In genomic region chr1:119906927-119907652, GRCh38 we compare ENCODE assay signal across 29 cellular contexts. TPM values are rescaled to one million over a fixed set of nuclear protein-coding genes. Genes with fewer than 3 reads are reported as not detected.
"Had no signal": no experiment of that assay in that cellular context is flagged by ENCODE, and none has a peak within 500 bp of the region (broad histone marks: within the 10 kb centered on the region; RNA-seq: fewer than 3 reads in every experiment).

No MANE protein-coding gene starts in this region.

- H3K27ac ChIP-seq: adrenal gland, body of pancreas, colonic mucosa, epithelial cell of prostate, gastrocnemius medialis, parathyroid adenoma, suprapubic skin, tibial artery had no signal

- H3K27ac Mint-ChIP-seq: activated CD4-positive, alpha-beta memory T cell treated with anti-CD3 and anti-CD28 coated beads, Interleukin-2, amount 10 ng/mL, durations not matched to agents 7 days and 5 days; activated CD4-positive, alpha-beta T cell treated with anti-CD3 and anti-CD28 coated beads, Interleukin-2, amount 10 ng/mL, durations not matched to agents 24 days and 14 days; activated naive CD4-positive, alpha-beta T cell treated with anti-CD3 and anti-CD28 coated beads for 36 hours; activated naive CD8-positive, alpha-beta T cell treated with anti-CD3 and anti-CD28 coated beads for 36 hours; mesothelial cell of epicardium had no signal

- H3K79me2 ChIP-seq: parathyroid adenoma had no signal

- H3K27me3 ChIP-seq: adrenal gland, body of pancreas, colonic mucosa, gastrocnemius medialis, suprapubic skin, tibial artery had no signal

- H3K4me1 ChIP-seq: adrenal gland, body of pancreas, colonic mucosa, gastrocnemius medialis, parathyroid adenoma, suprapubic skin, tibial artery had no signal

- H2AFZ ChIP-seq: parathyroid adenoma had no signal

- H3K9me3 Mint-ChIP-seq: activated CD4-positive, alpha-beta memory T cell treated with anti-CD3 and anti-CD28 coated beads, Interleukin-2, amount 10 ng/mL, durations not matched to agents 7 days and 5 days had no signal

- ATAC-seq: body of pancreas; gastrocnemius medialis; naive thymus-derived CD8-positive, alpha-beta T cell had no signal

- H3K4me3 Mint-ChIP-seq: activated CD4-positive, alpha-beta memory T cell treated with anti-CD3 and anti-CD28 coated beads, Interleukin-2, amount 10 ng/mL, durations not matched to agents 7 days and 5 days; activated CD4-positive, alpha-beta T cell treated with anti-CD3 and anti-CD28 coated beads, Interleukin-2, amount 10 ng/mL, durations not matched to agents 24 days and 14 days; activated naive CD4-positive, alpha-beta T cell treated with anti-CD3 and anti-CD28 coated beads for 36 hours; activated naive CD8-positive, alpha-beta T cell treated with anti-CD3 and anti-CD28 coated beads for 36 hours; mesothelial cell of epicardium; naive thymus-derived CD8-positive, alpha-beta T cell; neural crest cell had no signal

- H3K4me3 ChIP-seq: adrenal gland, body of pancreas, colonic mucosa, gastrocnemius medialis, suprapubic skin, tibial artery had no signal

- H3K4me1 Mint-ChIP-seq: activated naive CD8-positive, alpha-beta T cell treated with anti-CD3 and anti-CD28 coated beads for 36 hours; neural crest cell had no signal

- H3K36me3 ChIP-seq: adrenal gland, colonic mucosa, gastrocnemius medialis had no signal

- H3K9me3 ChIP-seq: adrenal gland, body of pancreas, colonic mucosa, gastrocnemius medialis, suprapubic skin had no signal

- DNase-seq: activated CD4-positive, alpha-beta memory T cell treated with anti-CD3 and anti-CD28 coated beads, Interleukin-2, amount 10 ng/mL, durations not matched to agents 7 days and 5 days; activated CD4-positive, alpha-beta T cell treated with anti-CD3 and anti-CD28 coated beads, Interleukin-2, amount 10 ng/mL, durations not matched to agents 24 days and 14 days; activated CD4-positive, CD25-positive, alpha-beta regulatory T cell treated with anti-CD3 and anti-CD28 coated beads, Interleukin-2, amount 50 U/mL, for 72 hours; activated effector memory CD4-positive, alpha-beta T cell treated with anti-CD3 and anti-CD28 coated beads, Interleukin-2, amount 50 U/mL, for 16 hours; activated naive CD4-positive, alpha-beta T cell treated with anti-CD3 and anti-CD28 coated beads for 36 hours; activated naive CD8-positive, alpha-beta T cell treated with anti-CD3 and anti-CD28 coated beads for 36 hours; adrenal gland; aorta; body of pancreas; colonic mucosa; effector CD8-positive, alpha-beta T cell; gastrocnemius medialis; glutamatergic neuron; islet precursor cell; naive thymus-derived CD8-positive, alpha-beta T cell; occipital lobe; right cardiac atrium; stimulated activated CD4-positive, alpha-beta T cell treated with anti-CD3 and anti-CD28 coated beads, Interleukin-4, amount 100 ng/mL, for 1 hour; T-helper 2 cell; tibial artery had no signal

- H3K36me3 Mint-ChIP-seq: activated naive CD8-positive, alpha-beta T cell treated with anti-CD3 and anti-CD28 coated beads for 36 hours had no signal

RNA-seq across cellular contexts. Expression of gene ADAM30, which starts 10.8 kb away (rescaled TPM):
- total RNA-seq: activated CD4-positive, alpha-beta memory T cell treated with anti-CD3 and anti-CD28 coated beads, Interleukin-2, amount 10 ng/mL, durations not matched to agents 7 days and 5 days; activated CD4-positive, alpha-beta T cell treated with anti-CD3 and anti-CD28 coated beads, Interleukin-2, amount 10 ng/mL, durations not matched to agents 24 days and 14 days; activated naive CD4-positive, alpha-beta T cell treated with anti-CD3 and anti-CD28 coated beads for 36 hours; activated naive CD8-positive, alpha-beta T cell treated with anti-CD3 and anti-CD28 coated beads for 36 hours; adrenal gland; aorta; body of pancreas; colonic mucosa; dermis microvascular lymphatic vessel endothelial cell; gastrocnemius medialis; lower leg skin; naive thymus-derived CD8-positive, alpha-beta T cell; neural crest cell; occipital lobe; pulmonary artery endothelial cell; right cardiac atrium; suprapubic skin; ureter had no signal
- polyA plus RNA-seq: adrenal gland; aorta; naive thymus-derived CD8-positive, alpha-beta T cell; right cardiac atrium had no signal
